In genomic region chr19:39166571-39167391, GRCh38 we compare ENCODE assay signal across 9 cellular contexts.
DNase-seq lines count a peak whose midpoint lies in the region; ATAC-seq lines count a peak whose summit lies in the region.
"Had no signal": no experiment of that assay in that cellular context is flagged by ENCODE, and none has a peak within 500 bp of the region (broad histone marks: within the 10 kb centered on the region; RNA-seq: fewer than 3 reads in every experiment).

No MANE protein-coding gene starts in this region.

- H3K36me3 ChIP-seq in endocrine pancreas (ENCODE audit: control insufficient read depth, insufficient read depth, low read length): no peaks in the 10 kb centered on the region

- no peaks in the 10 kb centered on the region for H3K9me3 ChIP-seq in endocrine pancreas (ENCODE audit: control insufficient read depth, low read length)

- no peaks in the 10 kb centered on the region for H3K27me3 ChIP-seq in endocrine pancreas (ENCODE audit: control insufficient read depth, insufficient read depth, low read length)

- H3K9ac ChIP-seq in endocrine pancreas (ENCODE audit: control insufficient read depth, insufficient read depth, low read length): peak overlapping the region; percentile 38

- ATAC-seq in HG02973 (IDR thresholded peaks at IDR 0.05; ENCODE audit: unreplicated experiment): no peak
- ATAC-seq in HG03280 (IDR thresholded peaks at IDR 0.05; ENCODE audit: unreplicated experiment): no peak

- no peak overlapping the region for H3K4me3 ChIP-seq in endocrine pancreas (ENCODE audit: control insufficient read depth, insufficient read depth, low read length)

- H3K4me1 ChIP-seq in endocrine pancreas (ENCODE audit: control insufficient read depth, insufficient read depth, low read length): no peaks in the 10 kb centered on the region

- DNase-seq in Ammon's horn (ENCODE audit: low spot score): peak; percentile 25
- peak; percentile 63 for DNase-seq in NCI-H2196 treated with DMSO at 0.1 percent for 48 hours (lab: John Stamatoyannopoulos, UW; ENCODE audit: unreplicated experiment)
- DNase-seq in medulla oblongata (ENCODE audit: extremely low spot score): peak; percentile 26
- DNase-seq in NOMO-1 treated with dmso at 0.1 percent for 144 hours (lab: John Stamatoyannopoulos, UW; ENCODE audit: unreplicated experiment): no peak
- DNase-seq in activated T-cell treated with anti-CD3 and anti-CD28 coated beads, Interleukin-2, amount 50 U/mL, for 1 hour: no peak
- DNase-seq: NCI-H1092 had no signal

Comparison
In these comparisons a context has a peak if more than half of its experiments do, and no peak if none do; other contexts are left out.
1. DNase-seq: peak in Ammon's horn (single experiment), NCI-H2196 treated with DMSO at 0.1 percent for 48 hours (single experiment) and medulla oblongata (single experiment); none in NOMO-1 treated with dmso at 0.1 percent for 144 hours (single experiment) and activated T-cell treated with anti-CD3 and anti-CD28 coated beads, Interleukin-2, amount 50 U/mL, for 1 hour (single experiment).